ENCODE assay signal across 23 cellular contexts in genomic region chrX:52865328-52865980, GRCh38. TPM values are rescaled to one million over a fixed set of nuclear protein-coding genes. Genes with fewer than 3 reads are reported as not detected.
"Had no signal": no experiment of that assay in that cellular context is flagged by ENCODE, and none has a peak within 500 bp of the region (broad histone marks: within the 10 kb centered on the region; RNA-seq: fewer than 3 reads in every experiment).

No MANE protein-coding gene starts in this region.

- H3K4me1 ChIP-seq: gastroesophageal sphincter, heart left ventricle, left ventricle myocardium inferior, right atrium auricular region, transverse colon had no signal

- H3K27ac ChIP-seq: gastroesophageal sphincter, heart left ventricle, left ventricle myocardium inferior, right atrium auricular region, skin epidermis, transverse colon, WERI-Rb-1 had no signal

- DNase-seq: activated CD4-positive, alpha-beta T cell treated with anti-CD3 and anti-CD28 coated beads, Interleukin-2, amount 50 U/mL, for 4 hours; activated gamma-delta T cell; activated T-cell treated with anti-CD3 and anti-CD28 coated beads, Interleukin-2, amount 50 U/mL, for 72 hours; effector CD8-positive, alpha-beta T cell; heart left ventricle; immature natural killer cell; left ventricle myocardium inferior; stimulated activated CD4-positive, alpha-beta T cell treated with anti-CD3 and anti-CD28 coated beads, Interleukin-15, amount 100 ng/mL, for 24 hours; stimulated activated CD4-positive, alpha-beta T cell treated with anti-CD3 and anti-CD28 coated beads, Interleukin-2, amount 100 ng/mL, for 48 hours; transverse colon; WERI-Rb-1 had no signal

- H3K9me3 ChIP-seq: gastroesophageal sphincter, heart left ventricle, left ventricle myocardium inferior, right atrium auricular region, transverse colon had no signal

- H3K36me3 ChIP-seq: gastroesophageal sphincter, heart left ventricle, left ventricle myocardium inferior, right atrium auricular region, transverse colon, WERI-Rb-1 had no signal

- ATAC-seq: activated T-cell treated with anti-CD3 and anti-CD28 coated beads, Interleukin-2, amount 50 U/mL, for 72 hours; esophagus mucosa; gastroesophageal sphincter; heart left ventricle had no signal

- H3K4me3 ChIP-seq: gastroesophageal sphincter, heart left ventricle, left ventricle myocardium inferior, right atrium auricular region, skin epidermis, transverse colon had no signal

- H3K27me3 ChIP-seq: gastroesophageal sphincter, transverse colon had no signal

RNA-seq across cellular contexts. Expression of gene XAGE3, which starts 2.4 kb away (rescaled TPM):
- total RNA-seq: activated CD8-positive, alpha-beta memory T cell treated with anti-CD3 and anti-CD28 coated beads for 36 hours; activated T-cell treated with anti-CD3 and anti-CD28 coated beads, Interleukin-2, amount 50 U/mL, for 72 hours; cerebellum; esophagus mucosa; gastroesophageal sphincter; heart left ventricle; left ventricle myocardium inferior; myocyte; neural crest cell; omental fat pad; progenitor cell of endocrine pancreas; right atrium auricular region; T-helper 2 cell treated with Interferon-gamma antibody and Interleukin-4, amounts not matched to agents 100 ng/mL and 5 ng/mL, for 36 hours; transverse colon had no signal
- polyA plus RNA-seq: heart left ventricle, immature natural killer cell had no signal

RNA-seq across cellular contexts. Expression of gene XAGE5, which starts 54.4 kb away (rescaled TPM):
- total RNA-seq: activated CD8-positive, alpha-beta memory T cell treated with anti-CD3 and anti-CD28 coated beads for 36 hours; activated T-cell treated with anti-CD3 and anti-CD28 coated beads, Interleukin-2, amount 50 U/mL, for 72 hours; cerebellum; esophagus mucosa; gastroesophageal sphincter; heart left ventricle; left ventricle myocardium inferior; myocyte; neural crest cell; omental fat pad; progenitor cell of endocrine pancreas; right atrium auricular region; T-helper 2 cell treated with Interferon-gamma antibody and Interleukin-4, amounts not matched to agents 100 ng/mL and 5 ng/mL, for 36 hours; transverse colon had no signal
- polyA plus RNA-seq: adipose tissue, heart left ventricle, immature natural killer cell had no signal
